Comparison of ENCODE assay signal across 8 cellular contexts in genomic region chr11:128725630-128726461, GRCh38. TPM values are rescaled to one million over a fixed set of nuclear protein-coding genes. Genes with fewer than 3 reads are reported as not detected.
DNase-seq lines count a peak whose midpoint lies in the region; ATAC-seq, FAIRE-seq and TF ChIP-seq lines count a peak whose summit lies in the region.

No MANE protein-coding gene starts in this region.

- H3K4me3 ChIP-seq in heart left ventricle: peak overlapping the region in 1 of 12 donors; percentile 38
- no peak overlapping the region for H3K4me3 ChIP-seq in stomach

- H3K9me3 Mint-ChIP-seq in activated CD8-positive, alpha-beta T cell treated with anti-CD3 and anti-CD28 coated beads for 36 hours: no peaks in the 10 kb centered on the region

- peaks cover 96% of the 10 kb centered on the region for H3K4me1 Mint-ChIP-seq in activated CD8-positive, alpha-beta T cell treated with anti-CD3 and anti-CD28 coated beads for 36 hours (ENCODE audit: low read depth)

- no peak for FAIRE-seq in H54 (lab: Jason Lieb, UNC)

- peak overlapping the region; percentile 87 for H3K27ac Mint-ChIP-seq in activated CD8-positive, alpha-beta T cell treated with anti-CD3 and anti-CD28 coated beads for 36 hours

- CTCF ChIA-PET in activated CD8-positive, alpha-beta T cell treated with anti-CD3 and anti-CD28 coated beads for 36 hours (lab: Charles Lee): interaction anchor here (0.9 to 1.4 kb wide), 3 partner anchors 10 to 93 kb away, joined by 3 to 7 read pairs (median 6); no protein-coding TSS in a partner anchor

- WGBS in heart left ventricle, 4 donors: 46 to 56% (median 54%) methylated on average over 11 of the region's 11 CpGs
- WGBS in stomach, 5 donors: 52 to 60% (median 55%) methylated on average over 11 of the region's 11 CpGs

- H3K27ac ChIP-seq in heart left ventricle (peak overlapping the region in 7 of 12 donors; percentile 17 to 90 (median 34)), stomach (peak overlapping the region; percentile 16 to 79 (median 52))

- H3K4me3 Mint-ChIP-seq in activated CD8-positive, alpha-beta T cell treated with anti-CD3 and anti-CD28 coated beads for 36 hours: peak overlapping the region; percentile 58

- intact Hi-C loops in activated CD8-positive, alpha-beta T cell treated with anti-CD3 and anti-CD28 coated beads for 36 hours (cut with micrococcal nuclease): no loop called here
- intact Hi-C loops in heart left ventricle (cut with DNase I): loop anchor here in 2 of 10 donors (5.0 kb wide), 1 partner anchor 34 kb away; the partner anchor contains the start of gene FLI1 (in 2 of the 2)
- intact Hi-C loops in stomach (cut with DNase I; ENCODE audit: low total_unique reads): no loop called here

- DNase-seq in CD1c-positive myeloid dendritic cell (ENCODE audit: extremely low spot score): peak; percentile 71
- peak; percentile 74 for DNase-seq in activated CD8-positive, alpha-beta T cell treated with anti-CD3 and anti-CD28 coated beads for 36 hours
- DNase-seq in heart left ventricle: no peak
- DNase-seq in stomach: no peak
- no peak for DNase-seq in H54 (ENCODE audit: insufficient read length, low spot score)

- no peak for TF ChIP-seq EP300 in stomach (IDR thresholded peaks at IDR 0.05)

- no peak for TF ChIP-seq CTCF in activated CD8-positive, alpha-beta T cell treated with anti-CD3 and anti-CD28 coated beads for 36 hours (IDR thresholded peaks at IDR 0.05)
- TF ChIP-seq CTCF in heart left ventricle (IDR thresholded peaks at IDR 0.05): no peak
- TF ChIP-seq CTCF in stomach (IDR thresholded peaks at IDR 0.05): no peak

- POLR2A ChIA-PET in activated CD8-positive, alpha-beta T cell treated with anti-CD3 and anti-CD28 coated beads for 36 hours (lab: Charles Lee): interaction anchor here (0.7 to 3.8 kb wide), 10 partner anchors 9 to 208 kb away, joined by 3 to 26 read pairs (median 4); no protein-coding TSS in a partner anchor

- H3K4me1 ChIP-seq in heart left ventricle: peaks cover 10 to 99% (median 80%) of the 10 kb centered on the region in 12 donors
- peaks cover 8 to 90% (median 41%) of the 10 kb centered on the region in 4 donors for H3K4me1 ChIP-seq in stomach

- H3K36me3 ChIP-seq in heart left ventricle: peaks cover 0 to 6% (median 0%) of the 10 kb centered on the region in 9 donors
- no peaks in the 10 kb centered on the region for H3K36me3 ChIP-seq in stomach

- H3K9me3 ChIP-seq in heart left ventricle: no peaks in the 10 kb centered on the region
- no peaks in the 10 kb centered on the region for H3K9me3 ChIP-seq in stomach

- H3K27me3 ChIP-seq in heart left ventricle: no peaks in the 10 kb centered on the region
- H3K27me3 ChIP-seq in stomach: no peaks in the 10 kb centered on the region

- no peak for TF ChIP-seq POLR2A in heart left ventricle (IDR thresholded peaks at IDR 0.05)
- TF ChIP-seq POLR2A in stomach (IDR thresholded peaks at IDR 0.05): no peak
- no peak for TF ChIP-seq POLR2A in H54 (IDR thresholded peaks at IDR 0.05; ENCODE audit: low read depth, low read length)

- ATAC-seq in GM19467 (IDR thresholded peaks at IDR 0.05; ENCODE audit: unreplicated experiment) (peak; percentile 42), HG03565 (IDR thresholded peaks at IDR 0.05; ENCODE audit: unreplicated experiment) (peak; percentile 33), heart left ventricle (peak in 3 of 4 donors; percentile 41 to 54 (median 45)), HG02870 (IDR thresholded peaks at IDR 0.05; ENCODE audit: unreplicated experiment) (no peak)
- ATAC-seq in activated CD8-positive, alpha-beta T cell treated with anti-CD3 and anti-CD28 coated beads for 36 hours: peak; percentile 53

- H3K27me3 Mint-ChIP-seq in activated CD8-positive, alpha-beta T cell treated with anti-CD3 and anti-CD28 coated beads for 36 hours: no peaks in the 10 kb centered on the region

- H3K36me3 Mint-ChIP-seq in activated CD8-positive, alpha-beta T cell treated with anti-CD3 and anti-CD28 coated beads for 36 hours (ENCODE audit: low read depth): peaks cover 16% of the 10 kb centered on the region

RNA-seq across cellular contexts. Expression of gene FLI1, which starts 32.0 kb away (rescaled TPM):
- total RNA-seq in activated CD8-positive, alpha-beta T cell treated with anti-CD3 and anti-CD28 coated beads for 36 hours: 10 to 100 TPM; 43.8 to 47.8 TPM
- total RNA-seq in heart left ventricle: 10 to 100 TPM in 8 of 9 donors, 1 to 10 TPM in 1; 9.7 to 41.4 (median 19.4) TPM
- polyA plus RNA-seq in heart left ventricle: 10 to 100 TPM in 1 of 2 donors, 1 to 10 TPM in 1; 6.7 to 12.4 TPM
- total RNA-seq in stomach: 10 to 100 TPM in 3 of 5 donors, 1 to 10 TPM in 1, under 1 TPM in 1; 0.87 to 39.7 (median 13.0) TPM
- polyA plus RNA-seq in stomach: 1 to 10 TPM; 2.4 to 4.0 (median 3.6) TPM

Comparison
In these comparisons a context has a peak if more than half of its experiments do, and no peak if none do; other contexts are left out.
1. DNase-seq: peak in CD1c-positive myeloid dendritic cell (single experiment) and activated CD8-positive, alpha-beta T cell treated with anti-CD3 and anti-CD28 coated beads for 36 hours (single experiment); none in heart left ventricle (0 of 5), stomach (single experiment) and H54 (single experiment).